In the genomic region with DNA sequence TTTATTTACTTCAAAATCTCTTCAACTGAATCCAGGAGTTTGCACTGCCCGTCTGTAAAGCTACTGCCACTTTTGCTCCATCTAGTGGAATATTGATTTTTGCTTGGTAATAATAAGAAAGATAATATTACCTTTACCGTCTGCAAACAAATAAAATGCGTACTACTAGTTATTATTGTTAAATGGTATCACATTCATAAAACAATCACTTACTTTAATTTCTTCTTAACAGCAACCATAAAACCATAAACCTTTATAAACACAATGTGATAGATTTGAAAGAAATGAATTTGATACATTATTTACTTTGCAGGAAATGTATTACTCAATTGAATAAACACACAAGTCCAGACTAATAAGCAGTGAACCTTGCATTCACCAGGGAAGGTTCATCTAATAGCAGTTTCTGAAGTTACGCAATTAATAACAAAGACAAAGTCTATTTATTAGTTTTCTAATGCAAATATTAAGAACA, we compare ENCODE assay signal across 12 cellular contexts. TPM values are rescaled to one million over a fixed set of nuclear protein-coding genes. Genes with fewer than 3 reads are reported as not detected.
DNase-seq lines count a peak whose midpoint lies in the region; ATAC-seq, FAIRE-seq and TF ChIP-seq lines count a peak whose summit lies in the region.
"Had no signal": no experiment of that assay in that cellular context is flagged by ENCODE, and none has a peak within 500 bp of the region (broad histone marks: within the 10 kb centered on the region; RNA-seq: fewer than 3 reads in every experiment).

No MANE protein-coding gene starts in this region.

- TF ChIP-seq CTCF in AG09319 (IDR thresholded peaks at IDR 0.05; ENCODE audit: low read depth, low read length): peak; percentile 41
- TF ChIP-seq CTCF in SK-N-SH (IDR thresholded peaks at IDR 0.05): peak; percentile 71
- no peak for TF ChIP-seq CTCF in kidney (IDR thresholded peaks at IDR 0.05; ENCODE audit: borderline replicate concordance, extremely low read depth, insufficient read depth)
- no peak for TF ChIP-seq CTCF in CD8-positive, alpha-beta T cell (IDR thresholded peaks at IDR 0.05)

- no peaks in the 10 kb centered on the region for H3K36me3 ChIP-seq in SK-N-SH (replicated peaks in 1 of 2; ENCODE audit: control insufficient read depth in 1 of 2, insufficient read depth in 2 of 2, low read length in 1 of 2)
- H3K36me3 ChIP-seq in kidney (ENCODE audit: control insufficient read depth in 1 of 2, insufficient read depth in 2 of 2, low read length in 2 of 2): no peaks in the 10 kb centered on the region
- H3K36me3 ChIP-seq in CD8-positive, alpha-beta T cell (ENCODE audit: insufficient read depth, low read length): no peaks in the 10 kb centered on the region
- H3K36me3 ChIP-seq: WERI-Rb-1 had no signal

- H3K9ac ChIP-seq in SK-N-SH (no peak overlapping the region), kidney (ENCODE audit: low read length in 2 of 2) (no peak overlapping the region)

- no peaks in the 10 kb centered on the region for H3K36me3 Mint-ChIP-seq in CD8-positive, alpha-beta T cell

- intact Hi-C loops in kidney (cut with DNase I): no loop called here
- intact Hi-C loops in CD8-positive, alpha-beta T cell (cut with DNase I, micrococcal nuclease): no loop called here

- H3K79me2 ChIP-seq in SK-N-SH (ENCODE audit: insufficient read depth): no peaks in the 10 kb centered on the region

- no peak overlapping the region for H3K27ac Mint-ChIP-seq in CD8-positive, alpha-beta T cell

- H3K27ac ChIP-seq in SK-N-SH (ENCODE audit: low read depth in 2 of 2, low read length in 1 of 2): no peak overlapping the region
- H3K27ac ChIP-seq in kidney (ENCODE audit: low read depth in 2 of 2, low read length in 2 of 2): no peak overlapping the region
- no peak overlapping the region for H3K27ac ChIP-seq in CD8-positive, alpha-beta T cell (ENCODE audit: low read depth, low read length)
- H3K27ac ChIP-seq: WERI-Rb-1 had no signal

- H3K4me3 Mint-ChIP-seq in CD8-positive, alpha-beta T cell: no peak overlapping the region

- FAIRE-seq in kidney (lab: Jason Lieb, UNC): peak; percentile 54

- DNase-seq in AG09319 (ENCODE audit: extremely low read depth, low read depth): no peak
- peak; percentile 12 for DNase-seq in SK-N-SH
- DNase-seq in kidney: no peak
- no peak for DNase-seq in CD8-positive, alpha-beta T cell
- no peak for DNase-seq in NCI-H524 treated with DMSO at 0.1 percent for 48 hours (lab: John Stamatoyannopoulos, UW)
- DNase-seq: activated gamma-delta T cell treated with Interleukin-2 at 50 U/mL for 16 hours; DMS79; effector CD4-positive, alpha-beta T cell; WERI-Rb-1 had no signal

- no peaks in the 10 kb centered on the region for H4K20me1 ChIP-seq in SK-N-SH (ENCODE audit: insufficient read depth)

- H3K4me3 ChIP-seq in SK-N-SH (ENCODE audit: low read depth in 2 of 2, low read length in 1 of 2) (no peak overlapping the region), kidney (ENCODE audit: low read length in 2 of 2) (peak overlapping the region in 1 of 2 donors; percentile 23)
- H3K4me3 ChIP-seq in CD8-positive, alpha-beta T cell (ENCODE audit: low read depth, low read length): no peak overlapping the region

- H3K4me2 ChIP-seq in SK-N-SH: no peak overlapping the region

- H3K4me1 ChIP-seq in SK-N-SH (ENCODE audit: control insufficient read depth in 1 of 2, insufficient read depth in 2 of 2, low read depth in 1 of 2, low read length in 1 of 2): peaks cover 3 to 10% of the 10 kb centered on the region in 2 experiments; a peak in 3 of 4 replicates
- no peaks in the 10 kb centered on the region for H3K4me1 ChIP-seq in kidney (ENCODE audit: control insufficient read depth in 1 of 2, insufficient read depth in 1 of 2, low read depth in 1 of 2, low read length in 2 of 2)
- H3K4me1 ChIP-seq in CD8-positive, alpha-beta T cell (ENCODE audit: insufficient read depth, low read length): no peaks in the 10 kb centered on the region

- no peaks in the 10 kb centered on the region for H3K27me3 ChIP-seq in SK-N-SH (ENCODE audit: insufficient read depth)
- H3K27me3 ChIP-seq in CD8-positive, alpha-beta T cell (ENCODE audit: insufficient read depth, low read length): no peaks in the 10 kb centered on the region

- POLR2A ChIA-PET in SK-N-SH (lab: Yijun Ruan, JAX): no interaction called here
- POLR2A ChIA-PET in CD8-positive, alpha-beta T cell (lab: Charles Lee): no interaction called here

- no peaks in the 10 kb centered on the region for H3K9me3 Mint-ChIP-seq in CD8-positive, alpha-beta T cell

- CTCF ChIA-PET in SK-N-SH (lab: Yijun Ruan, JAX): interaction anchor here (0.7 to 2.2 kb wide), 6 partner anchors 228 to 858 kb away, joined by 3 to 10 read pairs (median 4); no protein-coding TSS in a partner anchor
- CTCF ChIA-PET in CD8-positive, alpha-beta T cell (lab: Charles Lee): no interaction called here

- H3F3A ChIP-seq in SK-N-SH (replicated peaks; ENCODE audit: insufficient read depth): peaks cover 3% of the 10 kb centered on the region

- no peak for TF ChIP-seq EP300 in Ishikawa (IDR thresholded peaks at IDR 0.05; ENCODE audit: borderline replicate concordance)
- TF ChIP-seq EP300 in SK-N-SH (IDR thresholded peaks at IDR 0.05; ENCODE audit: borderline replicate concordance in 1 of 2, low read depth in 1 of 2, low read length in 1 of 2): no peak

- no peaks in the 10 kb centered on the region for H3K4me1 Mint-ChIP-seq in CD8-positive, alpha-beta T cell (ENCODE audit: low read depth)

- WGBS in SK-N-SH (ENCODE audit: low lambda C conversion rate): 50% methylated on average over 4 of the region's 4 CpGs

- no peak for ATAC-seq in HG03432 (IDR thresholded peaks at IDR 0.05; ENCODE audit: unreplicated experiment)
- ATAC-seq in GM19455 (IDR thresholded peaks at IDR 0.05; ENCODE audit: unreplicated experiment): no peak
- no peak for ATAC-seq in CD8-positive, alpha-beta T cell

- peak; percentile 13; the same call in 1 of the 2 replicates for TF ChIP-seq RAD21 in Ishikawa (IDR thresholded peaks at IDR 0.05; ENCODE audit: low read depth)
- peak; percentile 68 for TF ChIP-seq RAD21 in SK-N-SH (IDR thresholded peaks at IDR 0.05; ENCODE audit: low read length)

- H3K9me2 ChIP-seq in SK-N-SH: no peaks in the 10 kb centered on the region

- H2AFZ ChIP-seq in SK-N-SH (ENCODE audit: low read depth): no peak overlapping the region

- no peaks in the 10 kb centered on the region for H3K27me3 Mint-ChIP-seq in CD8-positive, alpha-beta T cell (ENCODE audit: low read depth)

- H3K9me3 ChIP-seq in SK-N-SH (no peaks in the 10 kb centered on the region), kidney (ENCODE audit: control insufficient read depth in 1 of 2, low read length in 2 of 2) (no peaks in the 10 kb centered on the region)
- no peaks in the 10 kb centered on the region for H3K9me3 ChIP-seq in CD8-positive, alpha-beta T cell (ENCODE audit: low read length)

TF ChIP-seq in Ishikawa, 13 proteins besides CTCF, POLR2A, EP300 and RAD21:
- TF ChIP-seq CEBPB (IDR thresholded peaks at IDR 0.05) (peak; percentile 60; the same call in 1 of the 2 replicates), EGR1 (IDR thresholded peaks at IDR 0.05) (no peak), ZBTB7A (IDR thresholded peaks at IDR 0.05; ENCODE audit: low read depth) (no peak), CREB1 (IDR thresholded peaks at IDR 0.05; ENCODE audit: low read depth) (no peak), TEAD4 (IDR thresholded peaks at IDR 0.05) (no peak), NFIC (IDR thresholded peaks at IDR 0.05) (no peak)
- TF ChIP-seq, protein P1, sequence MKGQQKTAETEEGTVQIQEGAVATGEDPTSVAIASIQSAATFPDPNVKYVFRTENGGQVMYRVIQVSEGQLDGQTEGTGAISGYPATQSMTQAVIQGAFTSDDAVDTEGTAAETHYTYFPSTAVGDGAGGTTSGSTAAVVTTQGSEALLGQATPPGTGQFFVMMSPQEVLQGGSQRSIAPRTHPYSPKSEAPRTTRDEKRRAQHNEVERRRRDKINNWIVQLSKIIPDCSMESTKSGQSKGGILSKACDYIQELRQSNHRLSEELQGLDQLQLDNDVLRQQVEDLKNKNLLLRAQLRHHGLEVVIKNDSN (IDR thresholded peaks at IDR 0.05): no peak

TF ChIP-seq in SK-N-SH, 30 proteins besides CTCF, POLR2A, EP300 and RAD21:
- TF ChIP-seq SMC3 (IDR thresholded peaks at IDR 0.05; ENCODE audit: low read depth, low read length) (peak; percentile 55), TCF12 (IDR thresholded peaks at IDR 0.05) (no peak), NFIC (IDR thresholded peaks at IDR 0.05; ENCODE audit: borderline replicate concordance) (no peak), YY1 (IDR thresholded peaks at IDR 0.05; ENCODE audit: low read depth) (no peak), TEAD4 (IDR thresholded peaks at IDR 0.05; ENCODE audit: borderline replicate concordance, insufficient read depth) (no peak), GATA2 (CRISPR knock-in tag; IDR thresholded peaks at IDR 0.05) (no peak), ELF1 (IDR thresholded peaks at IDR 0.05) (no peak), EZH2phosphoT487 (IDR thresholded peaks at IDR 0.05; ENCODE audit: borderline replicate concordance, low read depth) (no peak)
- TF ChIP-seq, protein P1 (IDR thresholded peaks at IDR 0.05; ENCODE audit: borderline replicate concordance, low read depth): no peak

RNA-seq across cellular contexts. Expression of a gene that starts 6.4 kb away (rescaled TPM):
- polyA plus RNA-seq in SK-N-SH (2012; rRNA removed) (0.05 and 0.10 TPM in 2 replicates), kidney (ENCODE audit: insufficient read depth, low read depth, low replicate concordance) (4.5 TPM)
- 0.04 and 0.08 TPM in 2 replicates for polyA plus RNA-seq in SK-N-SH (2012; cell fraction: cytosol; rRNA removed)
- polyA plus RNA-seq in SK-N-SH (2012; cell fraction: nucleus; rRNA removed): 0.06 TPM in 1 of 2 replicates, not detected in the other
- total RNA-seq in kidney: 1.4 TPM
- total RNA-seq in CD8-positive, alpha-beta T cell: not detected

Comparison
In these comparisons a context has a peak if more than half of its experiments do, and no peak if none do; other contexts are left out.
1. CTCF ChIP-seq: peak in AG09319 (single experiment) and SK-N-SH (single experiment); none in kidney (single experiment) and CD8-positive, alpha-beta T cell (single experiment).